ENCODE assay signal across 1 cellular context in genomic region chr3:136835817-136836510, GRCh38.
TF ChIP-seq lines count a peak whose summit lies in the region.

No MANE protein-coding gene starts in this region.

TF ChIP-seq in WTC11, 78 proteins besides CTCF, POLR2A, EP300 and RAD21 (continued from another document):
- TF ChIP-seq E2F4 (CRISPR knock-in tag; IDR thresholded peaks at IDR 0.05; ENCODE audit: borderline replicate concordance, low read depth) = no peak
- no peak for TF ChIP-seq TEAD4 (CRISPR knock-in tag; IDR thresholded peaks at IDR 0.05)
- TF ChIP-seq PRDM15 (CRISPR knock-in tag; IDR thresholded peaks at IDR 0.05) = no peak
- TF ChIP-seq ZNF263 (CRISPR knock-in tag; IDR thresholded peaks at IDR 0.05; ENCODE audit: low read depth) = no peak
- no peak for TF ChIP-seq ZNF396 (CRISPR knock-in tag; IDR thresholded peaks at IDR 0.05; ENCODE audit: borderline replicate concordance)
- TF ChIP-seq ESRRA (CRISPR knock-in tag; IDR thresholded peaks at IDR 0.05; ENCODE audit: borderline replicate concordance) = no peak
- TF ChIP-seq ZNF232 (CRISPR knock-in tag; IDR thresholded peaks at IDR 0.05) = no peak
- no peak for TF ChIP-seq ZNF281 (CRISPR knock-in tag; IDR thresholded peaks at IDR 0.05)
- no peak for TF ChIP-seq HMGXB4 (CRISPR knock-in tag; IDR thresholded peaks at IDR 0.05)
- no peak for TF ChIP-seq ZNF317 (CRISPR knock-in tag; IDR thresholded peaks at IDR 0.05; ENCODE audit: borderline replicate concordance, low read depth)
- no peak for TF ChIP-seq OVOL2 (CRISPR knock-in tag; IDR thresholded peaks at IDR 0.05; ENCODE audit: borderline replicate concordance)
- no peak for TF ChIP-seq ZNF416 (CRISPR knock-in tag; IDR thresholded peaks at IDR 0.05)
- no peak for TF ChIP-seq ZNF425 (CRISPR knock-in tag; conservative IDR thresholded peaks at IDR 0.05)
